20 cellular contexts compared by ENCODE assay signal in genomic region chr2:72837171-72837570, GRCh38. TPM values are rescaled to one million over a fixed set of nuclear protein-coding genes. Genes with fewer than 3 reads are reported as not detected.
DNase-seq lines count a peak whose midpoint lies in the region; ATAC-seq and TF ChIP-seq lines count a peak whose summit lies in the region.
"Had no signal": no experiment of that assay in that cellular context is flagged by ENCODE, and none has a peak within 500 bp of the region (broad histone marks: within the 10 kb centered on the region; RNA-seq: fewer than 3 reads in every experiment).

No MANE protein-coding gene starts in this region.

- no peak for ATAC-seq in lower lobe of right lung
- no peak for ATAC-seq in left lung
- no peak for ATAC-seq in psoas muscle
- no peak for ATAC-seq in GM21737 (IDR thresholded peaks at IDR 0.05; ENCODE audit: unreplicated experiment)
- ATAC-seq: stimulated activated naive B cell treated with anti-CD40 and anti-IgM and Interleukin-4, amounts not matched to agents 10 μg/mL and 1 μg/mL and 100 μg/mL, for 72 hours had no signal

- H3K4me1 ChIP-seq in lower lobe of right lung, result no peaks in the 10 kb centered on the region
- no peaks in the 10 kb centered on the region for H3K4me1 ChIP-seq in left lung
- H3K4me1 ChIP-seq in psoas muscle, result no peaks in the 10 kb centered on the region
- H3K4me1 ChIP-seq: testis had no signal

- H3K27me3 ChIP-seq in brain microvascular endothelial cell (replicated peaks), result no peaks in the 10 kb centered on the region
- no peaks in the 10 kb centered on the region for H3K27me3 ChIP-seq in lower lobe of right lung (ENCODE audit: low read depth)
- no peaks in the 10 kb centered on the region for H3K27me3 ChIP-seq in left lung
- no peaks in the 10 kb centered on the region for H3K27me3 ChIP-seq in psoas muscle (ENCODE audit: insufficient read depth in 3 of 3, low read length in 2 of 3)
- H3K27me3 ChIP-seq: testis had no signal

- H3K4me3 ChIP-seq in brain microvascular endothelial cell (ENCODE audit: low read depth, low read length), result no peak overlapping the region
- no peak overlapping the region for H3K4me3 ChIP-seq in fibroblast of the aortic adventitia (ENCODE audit: low read depth, low read length)
- no peak overlapping the region for H3K4me3 ChIP-seq in lower lobe of right lung
- no peak overlapping the region for H3K4me3 ChIP-seq in left lung
- no peak overlapping the region for H3K4me3 ChIP-seq in psoas muscle
- H3K4me3 ChIP-seq: testis had no signal

- H3K36me3 ChIP-seq in brain microvascular endothelial cell (replicated peaks) (no peaks in the 10 kb centered on the region), lower lobe of right lung (no peaks in the 10 kb centered on the region), left lung (no peaks in the 10 kb centered on the region), psoas muscle (ENCODE audit: insufficient read depth in 1 of 2, low read depth in 1 of 2) (no peaks in the 10 kb centered on the region)

- peak; percentile 45 for DNase-seq in Daoy (ENCODE audit: low read depth)
- DNase-seq in M059J (ENCODE audit: low read depth), result peak; percentile 54
- peak; percentile 49 for DNase-seq in brain microvascular endothelial cell
- DNase-seq in fibroblast of the aortic adventitia (ENCODE audit: low read depth), result peak; percentile 31
- no peak for DNase-seq in lower lobe of right lung
- no peak for DNase-seq in left lung
- DNase-seq in psoas muscle, result no peak
- DNase-seq: activated CD4-positive, alpha-beta memory T cell treated with anti-CD3 and anti-CD28 coated beads, Interleukin-2, amount 10 ng/mL, durations not matched to agents 7 days and 5 days; activated CD4-positive, CD25-positive, alpha-beta regulatory T cell; activated gamma-delta T cell treated with Interleukin-2 at 50 U/mL for 16 hours; activated T-cell treated with anti-CD3 and anti-CD28 coated beads, Interleukin-2, amount 50 U/mL, for 1 hour; caudate nucleus; CD4-positive, CD25-positive, alpha-beta regulatory T cell; NCI-H1436 treated with DMSO at 0.1 percent for 48 hours; NCI-H526; retina; stimulated activated CD4-positive, alpha-beta T cell treated with anti-CD3 and anti-CD28 coated beads, Interleukin-2, amount 100 ng/mL, for 48 hours; stimulated activated naive B cell treated with anti-CD40 and anti-IgM and Interleukin-4, amounts not matched to agents 10 μg/mL and 1 μg/mL and 100 μg/mL, for 72 hours; testis had no signal

- H3K9me3 ChIP-seq in lower lobe of right lung (no peaks in the 10 kb centered on the region), left lung (no peaks in the 10 kb centered on the region), psoas muscle (no peaks in the 10 kb centered on the region)
- H3K9me3 ChIP-seq: testis had no signal

- intact Hi-C loops in lower lobe of right lung (cut with DNase I) (no loop called here), left lung (cut with DNase I) (no loop called here), psoas muscle (cut with DNase I) (no loop called here)

- H3K27ac ChIP-seq in brain microvascular endothelial cell (no peak overlapping the region), lower lobe of right lung (no peak overlapping the region), left lung (no peak overlapping the region), psoas muscle (no peak overlapping the region)
- H3K27ac ChIP-seq: testis had no signal

- TF ChIP-seq CTCF in brain microvascular endothelial cell (IDR thresholded peaks at IDR 0.05; ENCODE audit: low read depth, low read length, missing control alignments) (no peak), fibroblast of the aortic adventitia (IDR thresholded peaks at IDR 0.05; ENCODE audit: insufficient read depth, low read length) (no peak), lower lobe of right lung (IDR thresholded peaks at IDR 0.05) (no peak), left lung (IDR thresholded peaks at IDR 0.05) (no peak), psoas muscle (IDR thresholded peaks at IDR 0.05) (no peak)

- 53 to 76% (median 63%) methylated on average over 4 of the region's 4 CpGs for WGBS in psoas muscle, 3 donors

- in situ Hi-C loops in brain microvascular endothelial cell (cut with HindIII; ENCODE audit: low pct_ligation_motif_present, low sequenced_read_pairs), result no loop called here

RNA-seq across cellular contexts. Expression of gene EXOC6B, which starts 11.3 kb away (rescaled TPM):
- total RNA-seq in Daoy (2014; rRNA removed; shearing (Covaris generic)), result 7.6 and 15.7 TPM in 2 replicates
- 6.6 and 18.5 TPM in 2 replicates for total RNA-seq in M059J (2014; rRNA removed; shearing (Covaris generic))
- total RNA-seq in fibroblast of the aortic adventitia (ENCODE audit: low replicate concordance) (28.4 and 30.2 TPM in 2 replicates), lower lobe of right lung (33.0 TPM), left lung (10 to 100 TPM; 24.7 to 27.1 TPM), psoas muscle (10 to 100 TPM; 14.1 to 26.8 (median 20.4) TPM)
- 1 to 10 TPM; 4.4 to 7.9 (median 5.1) TPM for polyA plus RNA-seq in psoas muscle

RNA-seq across cellular contexts. Expression of gene SPR, which starts 50.0 kb away (rescaled TPM):
- total RNA-seq in Daoy (2014; rRNA removed; shearing (Covaris generic)), result 33.7 and 39.1 TPM in 2 replicates
- total RNA-seq in M059J (2014; rRNA removed; shearing (Covaris generic)), result 24.6 and 29.9 TPM in 2 replicates
- total RNA-seq in fibroblast of the aortic adventitia (ENCODE audit: low replicate concordance), result 14.3 and 58.3 TPM in 2 replicates
- 46.2 TPM for total RNA-seq in lower lobe of right lung
- total RNA-seq in left lung, result 10 to 100 TPM; 38.1 to 41.9 TPM
- total RNA-seq in psoas muscle, result 10 to 100 TPM; 23.3 to 34.0 (median 29.1) TPM
- polyA plus RNA-seq in psoas muscle, result 10 to 100 TPM; 19.1 to 46.0 (median 39.1) TPM
- total RNA-seq: CD4-positive, CD25-positive, alpha-beta regulatory T cell had no signal

Comparison
In these comparisons a context has a peak if more than half of its experiments do, and no peak if none do; other contexts are left out.
1. DNase-seq: peak in Daoy (single experiment), M059J (single experiment), brain microvascular endothelial cell (single experiment) and fibroblast of the aortic adventitia (single experiment); none in lower lobe of right lung (single experiment), left lung (0 of 2) and psoas muscle (0 of 2).